ENCODE assay signal across 1 cellular context in the genomic region with DNA sequence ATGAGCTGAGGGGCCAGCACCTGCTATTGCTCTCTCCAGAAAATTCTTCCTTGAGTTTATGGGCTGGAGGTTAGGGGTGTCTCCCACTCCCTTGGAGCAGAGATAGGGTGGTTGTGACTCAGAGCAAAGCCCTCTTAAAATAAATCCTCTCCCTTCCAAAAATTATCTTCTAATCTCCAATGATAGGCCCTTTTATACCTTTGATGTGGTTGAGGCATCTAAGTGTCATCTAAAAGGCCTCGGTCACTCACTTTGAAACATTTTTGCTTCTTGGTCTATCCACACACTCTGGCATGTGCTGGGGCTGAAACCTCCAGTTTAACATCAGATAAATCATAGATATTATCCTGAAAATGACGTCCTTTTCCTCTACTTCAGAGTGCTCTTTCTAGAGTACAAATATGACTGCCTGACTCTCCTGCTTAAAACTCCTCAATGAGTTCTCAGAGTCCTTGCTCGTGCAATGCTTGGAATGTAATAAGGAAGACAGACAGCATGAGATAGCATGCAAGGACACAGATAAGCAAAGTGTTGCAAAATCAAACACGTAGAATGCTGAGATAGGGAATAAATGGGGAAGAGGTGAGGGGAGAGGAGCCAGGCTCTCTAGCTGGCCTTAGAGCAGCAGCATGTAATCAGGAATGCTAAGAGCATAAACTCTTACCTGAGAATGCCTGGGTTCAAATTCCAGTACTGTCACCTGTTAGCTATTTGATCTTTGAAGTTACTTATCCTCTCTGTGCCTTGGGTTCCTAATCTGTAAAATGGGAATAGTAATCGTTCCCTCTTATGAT.
TF ChIP-seq lines count a peak whose summit lies in the region.

No MANE protein-coding gene starts in this region.

TF ChIP-seq in K562, 482 proteins besides CTCF, POLR2A, EP300 and RAD21 (continued from another document and continues in another):
- TF ChIP-seq, protein P1, sequence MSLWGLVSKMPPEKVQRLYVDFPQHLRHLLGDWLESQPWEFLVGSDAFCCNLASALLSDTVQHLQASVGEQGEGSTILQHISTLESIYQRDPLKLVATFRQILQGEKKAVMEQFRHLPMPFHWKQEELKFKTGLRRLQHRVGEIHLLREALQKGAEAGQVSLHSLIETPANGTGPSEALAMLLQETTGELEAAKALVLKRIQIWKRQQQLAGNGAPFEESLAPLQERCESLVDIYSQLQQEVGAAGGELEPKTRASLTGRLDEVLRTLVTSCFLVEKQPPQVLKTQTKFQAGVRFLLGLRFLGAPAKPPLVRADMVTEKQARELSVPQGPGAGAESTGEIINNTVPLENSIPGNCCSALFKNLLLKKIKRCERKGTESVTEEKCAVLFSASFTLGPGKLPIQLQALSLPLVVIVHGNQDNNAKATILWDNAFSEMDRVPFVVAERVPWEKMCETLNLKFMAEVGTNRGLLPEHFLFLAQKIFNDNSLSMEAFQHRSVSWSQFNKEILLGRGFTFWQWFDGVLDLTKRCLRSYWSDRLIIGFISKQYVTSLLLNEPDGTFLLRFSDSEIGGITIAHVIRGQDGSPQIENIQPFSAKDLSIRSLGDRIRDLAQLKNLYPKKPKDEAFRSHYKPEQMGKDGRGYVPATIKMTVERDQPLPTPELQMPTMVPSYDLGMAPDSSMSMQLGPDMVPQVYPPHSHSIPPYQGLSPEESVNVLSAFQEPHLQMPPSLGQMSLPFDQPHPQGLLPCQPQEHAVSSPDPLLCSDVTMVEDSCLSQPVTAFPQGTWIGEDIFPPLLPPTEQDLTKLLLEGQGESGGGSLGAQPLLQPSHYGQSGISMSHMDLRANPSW (CRISPR knock-in tag; IDR thresholded peaks at IDR 0.05): no peak
- TF ChIP-seq MCM7 (IDR thresholded peaks at IDR 0.05): no peak
- no peak for TF ChIP-seq ZFP1 (CRISPR knock-in tag; IDR thresholded peaks at IDR 0.05)
- TF ChIP-seq CEBPG (CRISPR knock-in tag; IDR thresholded peaks at IDR 0.05): peak; percentile 68; the same call in 1 of the 2 replicates
- peak; percentile 74 to 75 for TF ChIP-seq CEBPG (tag; conservative IDR thresholded peaks at IDR 0.05 in 1 of 2, IDR thresholded peaks at IDR 0.05 in 1 of 2)
- no peak for TF ChIP-seq ZNF696 (CRISPR knock-in tag; conservative IDR thresholded peaks at IDR 0.05)
- no peak for TF ChIP-seq ZNF507 (tag; conservative IDR thresholded peaks at IDR 0.05)
- TF ChIP-seq NR4A1 (CRISPR knock-in tag; IDR thresholded peaks at IDR 0.05): no peak
- TF ChIP-seq NR4A1 (tag; IDR thresholded peaks at IDR 0.05): no peak
- no peak for TF ChIP-seq BRF1 (IDR thresholded peaks at IDR 0.05; ENCODE audit: borderline replicate concordance, extremely low read depth, insufficient read length)
- no peak for TF ChIP-seq SIRT6 (IDR thresholded peaks at IDR 0.05; ENCODE audit: low read depth, low read length)
- TF ChIP-seq MAZ (CRISPR knock-in tag; conservative IDR thresholded peaks at IDR 0.05 in 1 of 2, IDR thresholded peaks at IDR 0.05 in 1 of 2): no peak; a peak in 1 of 4 replicates
- peak; percentile 77 for TF ChIP-seq DPF2 (IDR thresholded peaks at IDR 0.05)
- no peak for TF ChIP-seq RFX1 (IDR thresholded peaks at IDR 0.05)
- TF ChIP-seq ZNF589 (CRISPR knock-in tag; IDR thresholded peaks at IDR 0.05; ENCODE audit: low read depth): no peak
- no peak for TF ChIP-seq ETV1 (tag; conservative IDR thresholded peaks at IDR 0.05; ENCODE audit: low read depth)
- TF ChIP-seq, protein P2, sequence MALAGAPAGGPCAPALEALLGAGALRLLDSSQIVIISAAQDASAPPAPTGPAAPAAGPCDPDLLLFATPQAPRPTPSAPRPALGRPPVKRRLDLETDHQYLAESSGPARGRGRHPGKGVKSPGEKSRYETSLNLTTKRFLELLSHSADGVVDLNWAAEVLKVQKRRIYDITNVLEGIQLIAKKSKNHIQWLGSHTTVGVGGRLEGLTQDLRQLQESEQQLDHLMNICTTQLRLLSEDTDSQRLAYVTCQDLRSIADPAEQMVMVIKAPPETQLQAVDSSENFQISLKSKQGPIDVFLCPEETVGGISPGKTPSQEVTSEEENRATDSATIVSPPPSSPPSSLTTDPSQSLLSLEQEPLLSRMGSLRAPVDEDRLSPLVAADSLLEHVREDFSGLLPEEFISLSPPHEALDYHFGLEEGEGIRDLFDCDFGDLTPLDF (CRISPR knock-in tag; IDR thresholded peaks at IDR 0.05): no peak
- TF ChIP-seq, protein P3, sequence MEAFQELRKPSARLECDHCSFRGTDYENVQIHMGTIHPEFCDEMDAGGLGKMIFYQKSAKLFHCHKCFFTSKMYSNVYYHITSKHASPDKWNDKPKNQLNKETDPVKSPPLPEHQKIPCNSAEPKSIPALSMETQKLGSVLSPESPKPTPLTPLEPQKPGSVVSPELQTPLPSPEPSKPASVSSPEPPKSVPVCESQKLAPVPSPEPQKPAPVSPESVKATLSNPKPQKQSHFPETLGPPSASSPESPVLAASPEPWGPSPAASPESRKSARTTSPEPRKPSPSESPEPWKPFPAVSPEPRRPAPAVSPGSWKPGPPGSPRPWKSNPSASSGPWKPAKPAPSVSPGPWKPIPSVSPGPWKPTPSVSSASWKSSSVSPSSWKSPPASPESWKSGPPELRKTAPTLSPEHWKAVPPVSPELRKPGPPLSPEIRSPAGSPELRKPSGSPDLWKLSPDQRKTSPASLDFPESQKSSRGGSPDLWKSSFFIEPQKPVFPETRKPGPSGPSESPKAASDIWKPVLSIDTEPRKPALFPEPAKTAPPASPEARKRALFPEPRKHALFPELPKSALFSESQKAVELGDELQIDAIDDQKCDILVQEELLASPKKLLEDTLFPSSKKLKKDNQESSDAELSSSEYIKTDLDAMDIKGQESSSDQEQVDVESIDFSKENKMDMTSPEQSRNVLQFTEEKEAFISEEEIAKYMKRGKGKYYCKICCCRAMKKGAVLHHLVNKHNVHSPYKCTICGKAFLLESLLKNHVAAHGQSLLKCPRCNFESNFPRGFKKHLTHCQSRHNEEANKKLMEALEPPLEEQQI (IDR thresholded peaks at IDR 0.05): peak; percentile 63; the same call in 1 of the 2 replicates
- TF ChIP-seq PHF21A (IDR thresholded peaks at IDR 0.05; ENCODE audit: borderline replicate concordance, low read depth): no peak
- TF ChIP-seq POLR2B (IDR thresholded peaks at IDR 0.05; ENCODE audit: low read depth, partially characterized antibody): no peak
- TF ChIP-seq ZNF143 (CRISPR knock-in tag; IDR thresholded peaks at IDR 0.05): no peak
- peak; percentile 59; the same call in 1 of the 2 replicates for TF ChIP-seq ZNF766 (CRISPR knock-in tag; conservative IDR thresholded peaks at IDR 0.05)
- no peak for TF ChIP-seq IRF2 (CRISPR knock-in tag; IDR thresholded peaks at IDR 0.05)
- TF ChIP-seq ZNF232 (CRISPR knock-in tag; IDR thresholded peaks at IDR 0.05): no peak
- TF ChIP-seq, protein P4, sequence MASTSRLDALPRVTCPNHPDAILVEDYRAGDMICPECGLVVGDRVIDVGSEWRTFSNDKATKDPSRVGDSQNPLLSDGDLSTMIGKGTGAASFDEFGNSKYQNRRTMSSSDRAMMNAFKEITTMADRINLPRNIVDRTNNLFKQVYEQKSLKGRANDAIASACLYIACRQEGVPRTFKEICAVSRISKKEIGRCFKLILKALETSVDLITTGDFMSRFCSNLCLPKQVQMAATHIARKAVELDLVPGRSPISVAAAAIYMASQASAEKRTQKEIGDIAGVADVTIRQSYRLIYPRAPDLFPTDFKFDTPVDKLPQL (IDR thresholded peaks at IDR 0.05; ENCODE audit: extremely low read depth, insufficient read length): no peak
- no peak for TF ChIP-seq MCM5 (IDR thresholded peaks at IDR 0.05; ENCODE audit: low read depth)
- TF ChIP-seq MBD2 (IDR thresholded peaks at IDR 0.05; ENCODE audit: borderline replicate concordance, low read depth): 0 out of 2 replicates have a peak, but pooled peaks have one; percentile 45
- no peak for TF ChIP-seq ZNF23 (CRISPR knock-in tag; IDR thresholded peaks at IDR 0.05)
- 0 out of 4 replicates have a peak, but pooled peaks of 1 of the 2 experiments have one; percentile 16 for TF ChIP-seq FOXA3 (CRISPR knock-in tag; conservative IDR thresholded peaks at IDR 0.05 in 1 of 2, IDR thresholded peaks at IDR 0.05 in 1 of 2)
- TF ChIP-seq, protein P5, sequence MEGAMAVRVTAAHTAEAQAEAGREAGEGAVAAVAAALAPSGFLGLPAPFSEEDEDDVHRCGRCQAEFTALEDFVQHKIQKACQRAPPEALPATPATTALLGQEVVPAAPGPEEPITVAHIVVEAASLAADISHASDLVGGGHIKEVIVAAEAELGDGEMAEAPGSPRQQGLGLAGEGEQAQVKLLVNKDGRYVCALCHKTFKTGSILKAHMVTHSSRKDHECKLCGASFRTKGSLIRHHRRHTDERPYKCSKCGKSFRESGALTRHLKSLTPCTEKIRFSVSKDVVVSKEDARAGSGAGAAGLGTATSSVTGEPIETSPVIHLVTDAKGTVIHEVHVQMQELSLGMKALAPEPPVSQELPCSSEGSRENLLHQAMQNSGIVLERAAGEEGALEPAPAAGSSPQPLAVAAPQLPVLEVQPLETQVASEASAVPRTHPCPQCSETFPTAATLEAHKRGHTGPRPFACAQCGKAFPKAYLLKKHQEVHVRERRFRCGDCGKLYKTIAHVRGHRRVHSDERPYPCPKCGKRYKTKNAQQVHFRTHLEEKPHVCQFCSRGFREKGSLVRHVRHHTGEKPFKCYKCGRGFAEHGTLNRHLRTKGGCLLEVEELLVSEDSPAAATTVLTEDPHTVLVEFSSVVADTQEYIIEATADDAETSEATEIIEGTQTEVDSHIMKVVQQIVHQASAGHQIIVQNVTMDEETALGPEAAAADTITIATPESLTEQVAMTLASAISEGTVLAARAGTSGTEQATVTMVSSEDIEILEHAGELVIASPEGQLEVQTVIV (CRISPR knock-in tag; IDR thresholded peaks at IDR 0.05; ENCODE audit: borderline replicate concordance): no peak
- 0 out of 2 replicates have a peak, but pooled peaks have one; percentile 49 for TF ChIP-seq ZEB2 (IDR thresholded peaks at IDR 0.05)
- TF ChIP-seq, protein P6, sequence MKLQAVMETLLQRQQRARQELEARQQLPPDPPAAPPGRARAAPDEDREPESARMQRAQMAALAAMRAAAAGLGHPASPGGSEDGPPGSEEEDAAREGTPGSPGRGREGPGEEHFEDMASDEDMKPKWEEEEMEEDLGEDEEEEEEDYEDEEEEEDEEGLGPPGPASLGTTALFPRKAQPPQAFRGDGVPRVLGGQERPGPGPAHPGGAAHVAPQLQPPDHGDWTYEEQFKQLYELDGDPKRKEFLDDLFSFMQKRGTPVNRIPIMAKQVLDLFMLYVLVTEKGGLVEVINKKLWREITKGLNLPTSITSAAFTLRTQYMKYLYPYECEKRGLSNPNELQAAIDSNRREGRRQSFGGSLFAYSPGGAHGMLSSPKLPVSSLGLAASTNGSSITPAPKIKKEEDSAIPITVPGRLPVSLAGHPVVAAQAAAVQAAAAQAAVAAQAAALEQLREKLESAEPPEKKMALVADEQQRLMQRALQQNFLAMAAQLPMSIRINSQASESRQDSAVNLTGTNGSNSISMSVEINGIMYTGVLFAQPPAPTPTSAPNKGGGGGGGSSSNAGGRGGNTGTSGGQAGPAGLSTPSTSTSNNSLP (IDR thresholded peaks at IDR 0.05; ENCODE audit: borderline replicate concordance, low read depth, low read length): peak; percentile 48; the same call in 1 of the 2 replicates
- no peak for TF ChIP-seq ZNF561 (CRISPR knock-in tag; conservative IDR thresholded peaks at IDR 0.05)
- TF ChIP-seq KLF1 (tag; IDR thresholded peaks at IDR 0.05): no peak
- peak; percentile 56; the same call in 1 of the 2 replicates for TF ChIP-seq MYC (IDR thresholded peaks at IDR 0.05; ENCODE audit: low read depth, low read length)
- no peak for TF ChIP-seq MYC (CRISPR knock-in tag; IDR thresholded peaks at IDR 0.05; ENCODE audit: borderline replicate concordance, low read depth)
- TF ChIP-seq ZNF79 (CRISPR knock-in tag; IDR thresholded peaks at IDR 0.05; ENCODE audit: low read depth): no peak
- no peak for TF ChIP-seq LCOR (CRISPR knock-in tag; IDR thresholded peaks at IDR 0.05)
- TF ChIP-seq, protein P7, sequence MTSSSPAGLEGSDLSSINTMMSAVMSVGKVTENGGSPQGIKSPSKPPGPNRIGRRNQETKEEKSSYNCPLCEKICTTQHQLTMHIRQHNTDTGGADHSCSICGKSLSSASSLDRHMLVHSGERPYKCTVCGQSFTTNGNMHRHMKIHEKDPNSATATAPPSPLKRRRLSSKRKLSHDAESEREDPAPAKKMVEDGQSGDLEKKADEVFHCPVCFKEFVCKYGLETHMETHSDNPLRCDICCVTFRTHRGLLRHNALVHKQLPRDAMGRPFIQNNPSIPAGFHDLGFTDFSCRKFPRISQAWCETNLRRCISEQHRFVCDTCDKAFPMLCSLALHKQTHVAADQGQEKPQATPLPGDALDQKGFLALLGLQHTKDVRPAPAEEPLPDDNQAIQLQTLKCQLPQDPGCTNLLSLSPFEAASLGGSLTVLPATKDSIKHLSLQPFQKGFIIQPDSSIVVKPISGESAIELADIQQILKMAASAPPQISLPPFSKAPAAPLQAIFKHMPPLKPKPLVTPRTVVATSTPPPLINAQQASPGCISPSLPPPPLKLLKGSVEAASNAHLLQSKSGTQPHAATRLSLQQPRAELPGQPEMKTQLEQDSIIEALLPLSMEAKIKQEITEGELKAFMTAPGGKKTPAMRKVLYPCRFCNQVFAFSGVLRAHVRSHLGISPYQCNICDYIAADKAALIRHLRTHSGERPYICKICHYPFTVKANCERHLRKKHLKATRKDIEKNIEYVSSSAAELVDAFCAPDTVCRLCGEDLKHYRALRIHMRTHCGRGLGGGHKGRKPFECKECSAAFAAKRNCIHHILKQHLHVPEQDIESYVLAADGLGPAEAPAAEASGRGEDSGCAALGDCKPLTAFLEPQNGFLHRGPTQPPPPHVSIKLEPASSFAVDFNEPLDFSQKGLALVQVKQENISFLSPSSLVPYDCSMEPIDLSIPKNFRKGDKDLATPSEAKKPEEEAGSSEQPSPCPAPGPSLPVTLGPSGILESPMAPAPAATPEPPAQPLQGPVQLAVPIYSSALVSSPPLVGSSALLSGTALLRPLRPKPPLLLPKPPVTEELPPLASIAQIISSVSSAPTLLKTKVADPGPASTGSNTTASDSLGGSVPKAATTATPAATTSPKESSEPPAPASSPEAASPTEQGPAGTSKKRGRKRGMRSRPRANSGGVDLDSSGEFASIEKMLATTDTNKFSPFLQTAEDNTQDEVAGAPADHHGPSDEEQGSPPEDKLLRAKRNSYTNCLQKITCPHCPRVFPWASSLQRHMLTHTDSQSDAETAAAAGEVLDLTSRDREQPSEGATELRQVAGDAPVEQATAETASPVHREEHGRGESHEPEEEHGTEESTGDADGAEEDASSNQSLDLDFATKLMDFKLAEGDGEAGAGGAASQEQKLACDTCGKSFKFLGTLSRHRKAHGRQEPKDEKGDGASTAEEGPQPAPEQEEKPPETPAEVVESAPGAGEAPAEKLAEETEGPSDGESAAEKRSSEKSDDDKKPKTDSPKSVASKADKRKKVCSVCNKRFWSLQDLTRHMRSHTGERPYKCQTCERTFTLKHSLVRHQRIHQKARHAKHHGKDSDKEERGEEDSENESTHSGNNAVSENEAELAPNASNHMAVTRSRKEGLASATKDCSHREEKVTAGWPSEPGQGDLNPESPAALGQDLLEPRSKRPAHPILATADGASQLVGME (CRISPR knock-in tag; IDR thresholded peaks at IDR 0.05): no peak
- TF ChIP-seq LEF1 (IDR thresholded peaks at IDR 0.05): 0 out of 2 replicates have a peak, but pooled peaks have one; percentile 55
- TF ChIP-seq SMARCE1 (IDR thresholded peaks at IDR 0.05): peak; percentile 75; the same call in 1 of the 2 replicates
- TF ChIP-seq HMG20A (CRISPR knock-in tag; conservative IDR thresholded peaks at IDR 0.05): no peak
- TF ChIP-seq FOXP1 (CRISPR knock-in tag; IDR thresholded peaks at IDR 0.05): no peak
